10 cellular contexts compared by ENCODE assay signal in the genomic region with DNA sequence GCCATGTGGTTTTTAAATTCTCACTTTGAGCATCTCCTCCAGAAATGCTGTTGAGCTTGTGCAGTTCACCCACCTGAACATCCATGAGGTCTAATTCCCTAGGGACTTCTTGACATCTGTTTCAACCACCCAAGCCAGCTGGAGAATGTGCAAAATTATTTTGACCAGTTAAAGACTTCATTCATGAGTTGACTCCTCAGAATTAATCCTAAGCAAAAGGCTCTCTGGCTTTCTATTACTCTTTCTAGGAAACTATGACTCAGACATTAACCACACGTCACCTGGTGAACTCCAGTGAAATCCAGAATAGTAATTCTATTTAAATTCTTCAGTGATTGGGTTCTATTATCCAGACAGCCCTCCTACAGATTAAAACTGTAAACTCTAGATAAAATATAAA.
DNase-seq lines count a peak whose midpoint lies in the region; ATAC-seq, FAIRE-seq and TF ChIP-seq lines count a peak whose summit lies in the region.
"Had no signal": no experiment of that assay in that cellular context is flagged by ENCODE, and none has a peak within 500 bp of the region (broad histone marks: within the 10 kb centered on the region; RNA-seq: fewer than 3 reads in every experiment).

No MANE protein-coding gene starts in this region.

- no peak for TF ChIP-seq CTCF in HepG2 (CRISPR knock-in tag; IDR thresholded peaks at IDR 0.05)
- no peak for TF ChIP-seq CTCF in right lobe of liver (IDR thresholded peaks at IDR 0.05)
- TF ChIP-seq CTCF in Caco-2 (IDR thresholded peaks at IDR 0.05; ENCODE audit: insufficient read depth in 1 of 2, low read depth in 1 of 2, low read length in 1 of 2, severe bottlenecking in 1 of 2, unreplicated experiment in 1 of 2), result no peak

- BruUV-seq in HepG2 (replicated peaks; lab: Mats Ljungman, UMichigan), result no TSS peak
- BruUV-seq in Caco-2 (replicated peaks; lab: Mats Ljungman, UMichigan), result no TSS peak

- H3K9me3 ChIP-seq in HepG2 (ENCODE audit: low read length) (no peaks in the 10 kb centered on the region), right lobe of liver (no peaks in the 10 kb centered on the region), Caco-2 (no peaks in the 10 kb centered on the region)

- no peaks in the 10 kb centered on the region for H4K20me1 ChIP-seq in HepG2 (ENCODE audit: insufficient read depth, low read length)

- no peak for TF ChIP-seq EP300 in HepG2 (IDR thresholded peaks at IDR 0.05; ENCODE audit: low read depth in 2 of 2, low read length in 2 of 2)
- TF ChIP-seq EP300 in HepG2 (CRISPR knock-in tag; IDR thresholded peaks at IDR 0.05; ENCODE audit: borderline replicate concordance), result no peak

- H3K79me2 ChIP-seq in HepG2 (ENCODE audit: insufficient read depth, low read length), result no peaks in the 10 kb centered on the region

- H3K9me3 Mint-ChIP-seq in Caco-2 (ENCODE audit: unreplicated experiment), result peaks cover 10% of the 10 kb centered on the region

- TF ChIP-seq POLR2A in HepG2 (IDR thresholded peaks at IDR 0.05; ENCODE audit: insufficient read depth in 1 of 2, low read depth in 2 of 2, low read length in 2 of 2) (no peak), right lobe of liver (IDR thresholded peaks at IDR 0.05) (no peak)

- no peak overlapping the region for H3K4me3 Mint-ChIP-seq in Caco-2 (ENCODE audit: unreplicated experiment)

- WGBS in HepG2 (ENCODE audit: low lambda C conversion rate), result 100% methylated on average over 1 of the region's 1 CpG
- WGBS in right lobe of liver (ENCODE audit: insufficient coverage, low coverage, low lambda C conversion rate, missing lambda C conversion rate), result 80% methylated on average over 1 of the region's 1 CpG

- no peaks in the 10 kb centered on the region for H3K4me1 Mint-ChIP-seq in Caco-2 (ENCODE audit: low read depth, unreplicated experiment)

- H3K4me3 ChIP-seq in HepG2 (replicated peaks in 1 of 3; ENCODE audit: insufficient read depth in 1 of 3, low read depth in 2 of 3, low read length in 3 of 3) (no peak overlapping the region), right lobe of liver (no peak overlapping the region), Caco-2 (ENCODE audit: low read depth, low read length) (no peak overlapping the region)
- H3K4me3 ChIP-seq: smooth muscle cell had no signal

- no peaks in the 10 kb centered on the region for H3K4me1 ChIP-seq in HepG2 (ENCODE audit: insufficient read depth, low read length)
- peaks cover 0 to 5% (median 0%) of the 10 kb centered on the region in 4 donors for H3K4me1 ChIP-seq in right lobe of liver
- no peaks in the 10 kb centered on the region for H3K4me1 ChIP-seq in Caco-2

- no peaks in the 10 kb centered on the region for H3K27me3 Mint-ChIP-seq in Caco-2 (ENCODE audit: insufficient read depth, unreplicated experiment)

- POLR2A ChIA-PET in HepG2 (lab: Yijun Ruan, JAX) (no interaction called here), Caco-2 (lab: Charles Lee) (no interaction called here)

- no peak overlapping the region for H2AFZ ChIP-seq in HepG2 (ENCODE audit: low read length)

- intact Hi-C loops in HepG2 (cut with micrococcal nuclease; ENCODE audit: unreplicated experiment), result no loop called here
- intact Hi-C loops in right lobe of liver (cut with DNase I), result no loop called here
- intact Hi-C loops in Caco-2 (cut with micrococcal nuclease; ENCODE audit: unreplicated experiment), result no loop called here
- intact Hi-C loops in Right ventricle myocardium inferior (cut with DNase I), result no loop called here

- no peak for FAIRE-seq in HepG2 (lab: Jason Lieb, UNC)
- FAIRE-seq: D721Med had no signal

- no peak overlapping the region for H3K27ac Mint-ChIP-seq in Caco-2 (ENCODE audit: unreplicated experiment)

- H3K27ac ChIP-seq in HepG2 (ENCODE audit: extremely low read length, insufficient read depth, low read length) (no peak overlapping the region), right lobe of liver (no peak overlapping the region)

- peaks cover 0 to 5% of the 10 kb centered on the region in 2 experiments; a peak in 3 of 5 replicates for H3K36me3 ChIP-seq in HepG2 (replicated peaks in 1 of 2; ENCODE audit: control insufficient read depth in 1 of 2, insufficient read depth in 2 of 2, low read length in 2 of 2)
- no peaks in the 10 kb centered on the region for H3K36me3 ChIP-seq in right lobe of liver
- H3K36me3 ChIP-seq in Caco-2 (ENCODE audit: control insufficient read depth, insufficient read depth, low read length), result no peaks in the 10 kb centered on the region

- no peaks in the 10 kb centered on the region for H3K36me3 Mint-ChIP-seq in Caco-2 (ENCODE audit: insufficient read depth, unreplicated experiment)

- H3K4me2 ChIP-seq in HepG2 (ENCODE audit: low read depth, low read length), result no peak overlapping the region
- H3K4me2 ChIP-seq: smooth muscle cell had no signal

- ATAC-seq in HepG2 (no peak), right lobe of liver (no peak), HG02973 (IDR thresholded peaks at IDR 0.05; ENCODE audit: unreplicated experiment) (peak; percentile 87), Right ventricle myocardium inferior (no peak)

- in situ Hi-C loops in HepG2 (cut with HindIII; ENCODE audit: extremely low pct_ligation_motif_present, low pct_unique_long_range_greater_than_20kb), result no loop called here

- no peak for DNase-seq in HepG2 (ENCODE audit: low spot score)
- DNase-seq in right lobe of liver, result no peak
- DNase-seq in RPMI7951 (ENCODE audit: low read depth), result peak; percentile 56
- no peak for DNase-seq in Caco-2
- DNase-seq in Right ventricle myocardium inferior (ENCODE audit: missing footprints), result no peak
- DNase-seq in 8988T, result no peak
- no peak for DNase-seq in stimulated activated CD4-positive, alpha-beta T cell treated with anti-CD3 and anti-CD28 coated beads, Interleukin-15, amount 100 ng/mL, for 24 hours

- H3K27me3 ChIP-seq in HepG2 (ENCODE audit: control insufficient read depth in 1 of 2, insufficient read depth in 2 of 2, low read length in 2 of 2), result no peaks in the 10 kb centered on the region
- H3K27me3 ChIP-seq in right lobe of liver, result no peaks in the 10 kb centered on the region
- no peaks in the 10 kb centered on the region for H3K27me3 ChIP-seq in Caco-2 (replicated peaks; ENCODE audit: control insufficient read depth, insufficient read depth, low read length)

- no peak overlapping the region for H3K9ac ChIP-seq in HepG2 (ENCODE audit: insufficient read depth, low read depth, low read length)

- CTCF ChIA-PET in HepG2 (lab: Yijun Ruan, JAX; ENCODE audit: low intra/inter-chr PET ratio, low total read pairs) (no interaction called here), Caco-2 (lab: Charles Lee) (no interaction called here)

- no peak for TF ChIP-seq RAD21 in HepG2 (CRISPR knock-in tag; IDR thresholded peaks at IDR 0.05)

TF ChIP-seq in HepG2, 621 proteins besides CTCF, POLR2A, EP300 and RAD21:
- TF ChIP-seq TBP (CRISPR knock-in tag; IDR thresholded peaks at IDR 0.05) (no peak), BCL6 (CRISPR knock-in tag; IDR thresholded peaks at IDR 0.05) (peak; percentile 75), RXRB (CRISPR knock-in tag; IDR thresholded peaks at IDR 0.05; ENCODE audit: borderline replicate concordance) (no peak)
- TF ChIP-seq, protein P1, sequence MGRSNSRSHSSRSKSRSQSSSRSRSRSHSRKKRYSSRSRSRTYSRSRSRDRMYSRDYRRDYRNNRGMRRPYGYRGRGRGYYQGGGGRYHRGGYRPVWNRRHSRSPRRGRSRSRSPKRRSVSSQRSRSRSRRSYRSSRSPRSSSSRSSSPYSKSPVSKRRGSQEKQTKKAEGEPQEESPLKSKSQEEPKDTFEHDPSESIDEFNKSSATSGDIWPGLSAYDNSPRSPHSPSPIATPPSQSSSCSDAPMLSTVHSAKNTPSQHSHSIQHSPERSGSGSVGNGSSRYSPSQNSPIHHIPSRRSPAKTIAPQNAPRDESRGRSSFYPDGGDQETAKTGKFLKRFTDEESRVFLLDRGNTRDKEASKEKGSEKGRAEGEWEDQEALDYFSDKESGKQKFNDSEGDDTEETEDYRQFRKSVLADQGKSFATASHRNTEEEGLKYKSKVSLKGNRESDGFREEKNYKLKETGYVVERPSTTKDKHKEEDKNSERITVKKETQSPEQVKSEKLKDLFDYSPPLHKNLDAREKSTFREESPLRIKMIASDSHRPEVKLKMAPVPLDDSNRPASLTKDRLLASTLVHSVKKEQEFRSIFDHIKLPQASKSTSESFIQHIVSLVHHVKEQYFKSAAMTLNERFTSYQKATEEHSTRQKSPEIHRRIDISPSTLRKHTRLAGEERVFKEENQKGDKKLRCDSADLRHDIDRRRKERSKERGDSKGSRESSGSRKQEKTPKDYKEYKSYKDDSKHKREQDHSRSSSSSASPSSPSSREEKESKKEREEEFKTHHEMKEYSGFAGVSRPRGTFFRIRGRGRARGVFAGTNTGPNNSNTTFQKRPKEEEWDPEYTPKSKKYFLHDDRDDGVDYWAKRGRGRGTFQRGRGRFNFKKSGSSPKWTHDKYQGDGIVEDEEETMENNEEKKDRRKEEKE (IDR thresholded peaks at IDR 0.05), result no peak
